8 cellular contexts compared by ENCODE assay signal in genomic region chr20:44215125-44215524, GRCh38. TPM values are rescaled to one million over a fixed set of nuclear protein-coding genes. Genes with fewer than 3 reads are reported as not detected.
DNase-seq lines count a peak whose midpoint lies in the region; ATAC-seq, FAIRE-seq and TF ChIP-seq lines count a peak whose summit lies in the region.

No MANE protein-coding gene starts in this region.

- H3K79me2 ChIP-seq in HepG2 (ENCODE audit: insufficient read depth, low read length), result peaks cover 13% of the 10 kb centered on the region

- WGBS in HepG2 (ENCODE audit: low lambda C conversion rate), result 45% methylated on average over 7 of the region's 7 CpGs

- TF ChIP-seq EP300 in HepG2 (IDR thresholded peaks at IDR 0.05; ENCODE audit: low read depth in 2 of 2, low read length in 2 of 2) (no peak), HepG2 (CRISPR knock-in tag; IDR thresholded peaks at IDR 0.05; ENCODE audit: borderline replicate concordance) (no peak)

- no peak for TF ChIP-seq POLR2A in HepG2 (IDR thresholded peaks at IDR 0.05; ENCODE audit: insufficient read depth in 1 of 2, low read depth in 2 of 2, low read length in 2 of 2)

- no peak overlapping the region for H3K4me3 ChIP-seq in HepG2 (replicated peaks in 1 of 3; ENCODE audit: insufficient read depth in 1 of 3, low read depth in 2 of 3, low read length in 3 of 3)

- no peak overlapping the region for H3K9ac ChIP-seq in HepG2 (ENCODE audit: insufficient read depth, low read depth, low read length)

- no peaks in the 10 kb centered on the region for H3K9me3 ChIP-seq in HepG2 (ENCODE audit: low read length)

- no peak overlapping the region for H3K4me2 ChIP-seq in HepG2 (ENCODE audit: low read depth, low read length)

- peaks cover 2% of the 10 kb centered on the region; the same call in 1 of the 2 replicates for H4K20me1 ChIP-seq in HepG2 (ENCODE audit: insufficient read depth, low read length)

- peaks cover 38% of the 10 kb centered on the region for H3K4me1 ChIP-seq in HepG2 (ENCODE audit: insufficient read depth, low read length)

- no peaks in the 10 kb centered on the region; a peak in 1 of 5 replicates for H3K27me3 ChIP-seq in HepG2 (ENCODE audit: control insufficient read depth in 1 of 2, insufficient read depth in 2 of 2, low read length in 2 of 2)

- H2AFZ ChIP-seq in HepG2 (ENCODE audit: low read length), result no peak overlapping the region

- no TSS peak for BruUV-seq in HepG2 (replicated peaks; lab: Mats Ljungman, UMichigan)

- peak; percentile 52 for ATAC-seq in HepG2
- no peak for ATAC-seq in GM18870 (IDR thresholded peaks at IDR 0.05; ENCODE audit: unreplicated experiment)

- POLR2A ChIA-PET in HepG2 (lab: Yijun Ruan, JAX), result no interaction called here

- FAIRE-seq in HepG2 (lab: Jason Lieb, UNC), result peak; percentile 74

- DNase-seq in NK-92 treated with Interleukin-12 subunit alpha and Interleukin-12 subunit beta, amount 100 ng/mL, for 24 hours (lab: John Stamatoyannopoulos, UW), result peak; percentile 34
- no peak for DNase-seq in NK-92 (lab: John Stamatoyannopoulos, UW; ENCODE audit: unreplicated experiment)
- peak; percentile 74 for DNase-seq in NCI-H2227 (lab: John Stamatoyannopoulos, UW; ENCODE audit: unreplicated experiment)
- DNase-seq in activated CD4-positive, alpha-beta T cell treated with anti-CD3 and anti-CD28 coated beads for 1 hour, result peak; percentile 60
- peak; percentile 70 for DNase-seq in central memory CD4-positive, alpha-beta T cell
- peak; percentile 78 for DNase-seq in HepG2 (ENCODE audit: low spot score)
- DNase-seq in stimulated activated CD4-positive, alpha-beta T cell treated with anti-CD3 and anti-CD28 coated beads, TNF-alpha, amount 100 ng/mL, for 1 hour (ENCODE audit: low read depth in 3 of 3, low spot score in 1 of 3), result peak; percentile 38 to 52 (median 51)

- peak; percentile 98 for TF ChIP-seq CTCF in HepG2 (CRISPR knock-in tag; IDR thresholded peaks at IDR 0.05)

- no peak overlapping the region for H3K27ac ChIP-seq in HepG2 (ENCODE audit: extremely low read length, insufficient read depth, low read length)

- TF ChIP-seq RAD21 in HepG2 (CRISPR knock-in tag; IDR thresholded peaks at IDR 0.05), result peak; percentile 96

- in situ Hi-C loops in HepG2 (cut with HindIII; ENCODE audit: extremely low pct_ligation_motif_present, low pct_unique_long_range_greater_than_20kb), result loop anchor here (5.0 kb wide), 4 partner anchors 97 to 397 kb away; partner anchors contain the start of gene FITM2

- CTCF ChIA-PET in HepG2 (lab: Yijun Ruan, JAX; ENCODE audit: low intra/inter-chr PET ratio, low total read pairs), result interaction anchor here (0.9 to 5.6 kb wide), 7 partner anchors 25 to 395 kb away, joined by 3 to 73 read pairs (median 11); partner anchors contain the start of gene FITM2

- intact Hi-C loops in HepG2 (cut with micrococcal nuclease; ENCODE audit: unreplicated experiment), result loop anchor here (10.0 kb wide), 2 partner anchors 470 to 670 kb away; partner anchors contain the start of gene YWHAB

- no peaks in the 10 kb centered on the region for H3K36me3 ChIP-seq in HepG2 (replicated peaks in 1 of 2; ENCODE audit: control insufficient read depth in 1 of 2, insufficient read depth in 2 of 2, low read length in 2 of 2)

RNA-seq across cellular contexts. Expression of gene OSER1, which starts 4.6 kb away (rescaled TPM):
- 71.2 and 92.8 TPM in 2 replicates for total RNA-seq in HepG2 (2016; rRNA removed; fragmentation: Illumina TruSeq; extraction: Trizol)
- 47.2 and 53.9 TPM in 2 replicates for total RNA-seq in HepG2 (2016; cell fraction: cytosol; rRNA removed; fragmentation: Illumina TruSeq; extraction: Trizol; ENCODE audit: low read depth)
- total RNA-seq in HepG2 (2016; cell fraction: insoluble cytoplasmic fraction; rRNA removed; fragmentation: Illumina TruSeq; extraction: Trizol), result 68.4 and 97.8 TPM in 2 replicates
- total RNA-seq in HepG2 (2016; cell fraction: membrane; rRNA removed; fragmentation: Illumina TruSeq; extraction: Trizol), result 55.7 and 63.5 TPM in 2 replicates
- total RNA-seq in HepG2 (2016; cell fraction: nucleus; rRNA removed; fragmentation: Illumina TruSeq; extraction: Trizol), result 43.8 and 44.3 TPM in 2 replicates
- 67.0 and 71.5 TPM in 2 replicates for polyA plus RNA-seq in HepG2 (2011; rRNA removed)
- 45.9 and 56.3 TPM in 2 replicates for polyA plus RNA-seq in HepG2 (2011; cell fraction: cytosol; rRNA removed)
- 61.9 and 63.0 TPM in 2 replicates for polyA plus RNA-seq in HepG2 (2011; cell fraction: nucleus; rRNA removed)
- polyA plus RNA-seq in HepG2 (2012), result 47.9 and 61.6 TPM in 2 replicates
- 20.0 and 20.3 TPM in 2 replicates for polyA plus RNA-seq in HepG2 (2016; cell fraction: cytosol; fragmentation: Illumina TruSeq; extraction: Trizol; ENCODE audit: low read depth)
- 76.4 and 82.6 TPM in 2 replicates for polyA plus RNA-seq in HepG2 (2016; cell fraction: insoluble cytoplasmic fraction; fragmentation: Illumina TruSeq; extraction: Trizol; ENCODE audit: low read depth)
- 22.2 and 23.0 TPM in 2 replicates for polyA plus RNA-seq in HepG2 (2016; cell fraction: membrane; fragmentation: Illumina TruSeq; extraction: Trizol; ENCODE audit: low read depth)
- polyA plus RNA-seq in HepG2 (2016; cell fraction: nucleus; fragmentation: Illumina TruSeq; extraction: Trizol; ENCODE audit: insufficient read depth, low read depth), result 77.5 and 79.8 TPM in 2 replicates
- polyA minus RNA-seq in HepG2 (2011; rRNA and poly(A)+ RNA removed; ENCODE audit: low replicate concordance), result 42.9 and 49.7 TPM in 2 replicates
- polyA minus RNA-seq in HepG2 (2011; cell fraction: cytosol; rRNA and poly(A)+ RNA removed), result 32.4 and 37.8 TPM in 2 replicates
- polyA minus RNA-seq in HepG2 (2011; cell fraction: nucleus; rRNA and poly(A)+ RNA removed), result 18.4 and 28.8 TPM in 2 replicates

RNA-seq across cellular contexts. Expression of gene JPH2, which starts 28.1 kb away (rescaled TPM):
- not detected in 2 replicates for total RNA-seq in HepG2 (2016; rRNA removed; fragmentation: Illumina TruSeq; extraction: Trizol)
- total RNA-seq in HepG2 (2016; cell fraction: cytosol; rRNA removed; fragmentation: Illumina TruSeq; extraction: Trizol; ENCODE audit: low read depth), result not detected in 2 replicates
- not detected in 2 replicates for total RNA-seq in HepG2 (2016; cell fraction: insoluble cytoplasmic fraction; rRNA removed; fragmentation: Illumina TruSeq; extraction: Trizol)
- not detected in 2 replicates for total RNA-seq in HepG2 (2016; cell fraction: membrane; rRNA removed; fragmentation: Illumina TruSeq; extraction: Trizol)
- total RNA-seq in HepG2 (2016; cell fraction: nucleus; rRNA removed; fragmentation: Illumina TruSeq; extraction: Trizol), result not detected in 2 replicates
- polyA plus RNA-seq in HepG2 (2011; rRNA removed), result 0.42 and 0.61 TPM in 2 replicates
- 0.23 and 0.32 TPM in 2 replicates for polyA plus RNA-seq in HepG2 (2011; cell fraction: cytosol; rRNA removed)
- 2.7 and 2.9 TPM in 2 replicates for polyA plus RNA-seq in HepG2 (2011; cell fraction: nucleus; rRNA removed)
- 0.52 and 1.4 TPM in 2 replicates for polyA plus RNA-seq in HepG2 (2012)
- not detected in 2 replicates for polyA plus RNA-seq in HepG2 (2016; cell fraction: cytosol; fragmentation: Illumina TruSeq; extraction: Trizol; ENCODE audit: low read depth)
- polyA plus RNA-seq in HepG2 (2016; cell fraction: insoluble cytoplasmic fraction; fragmentation: Illumina TruSeq; extraction: Trizol; ENCODE audit: low read depth), result not detected in 2 replicates
- polyA plus RNA-seq in HepG2 (2016; cell fraction: membrane; fragmentation: Illumina TruSeq; extraction: Trizol; ENCODE audit: low read depth), result not detected in 2 replicates
- polyA plus RNA-seq in HepG2 (2016; cell fraction: nucleus; fragmentation: Illumina TruSeq; extraction: Trizol; ENCODE audit: insufficient read depth, low read depth), result not detected in 2 replicates
- 1.1 and 9.5 TPM in 2 replicates for polyA minus RNA-seq in HepG2 (2011; rRNA and poly(A)+ RNA removed; ENCODE audit: low replicate concordance)
- polyA minus RNA-seq in HepG2 (2011; cell fraction: cytosol; rRNA and poly(A)+ RNA removed), result 0.30 TPM in 1 of 2 replicates, not detected in the other
- 3.7 and 4.5 TPM in 2 replicates for polyA minus RNA-seq in HepG2 (2011; cell fraction: nucleus; rRNA and poly(A)+ RNA removed)

RNA-seq across cellular contexts. Expression of gene GDAP1L1, which starts 32.0 kb away (rescaled TPM):
- total RNA-seq in HepG2 (2016; rRNA removed; fragmentation: Illumina TruSeq; extraction: Trizol), result not detected in 2 replicates
- not detected in 2 replicates for total RNA-seq in HepG2 (2016; cell fraction: cytosol; rRNA removed; fragmentation: Illumina TruSeq; extraction: Trizol; ENCODE audit: low read depth)
- not detected in 2 replicates for total RNA-seq in HepG2 (2016; cell fraction: insoluble cytoplasmic fraction; rRNA removed; fragmentation: Illumina TruSeq; extraction: Trizol)
- total RNA-seq in HepG2 (2016; cell fraction: membrane; rRNA removed; fragmentation: Illumina TruSeq; extraction: Trizol), result not detected in 2 replicates
- total RNA-seq in HepG2 (2016; cell fraction: nucleus; rRNA removed; fragmentation: Illumina TruSeq; extraction: Trizol), result not detected in 2 replicates
- 0.04 and 0.13 TPM in 2 replicates for polyA plus RNA-seq in HepG2 (2011; rRNA removed)
- 0.26 TPM in 1 of 2 replicates, not detected in the other for polyA plus RNA-seq in HepG2 (2011; cell fraction: cytosol; rRNA removed)
- 0.26 TPM in 1 of 2 replicates, not detected in the other for polyA plus RNA-seq in HepG2 (2011; cell fraction: nucleus; rRNA removed)
- polyA plus RNA-seq in HepG2 (2012), result 0.47 and 0.64 TPM in 2 replicates
- not detected in 2 replicates for polyA plus RNA-seq in HepG2 (2016; cell fraction: cytosol; fragmentation: Illumina TruSeq; extraction: Trizol; ENCODE audit: low read depth)
- not detected in 2 replicates for polyA plus RNA-seq in HepG2 (2016; cell fraction: insoluble cytoplasmic fraction; fragmentation: Illumina TruSeq; extraction: Trizol; ENCODE audit: low read depth)
- polyA plus RNA-seq in HepG2 (2016; cell fraction: membrane; fragmentation: Illumina TruSeq; extraction: Trizol; ENCODE audit: low read depth), result not detected in 2 replicates
- not detected in 2 replicates for polyA plus RNA-seq in HepG2 (2016; cell fraction: nucleus; fragmentation: Illumina TruSeq; extraction: Trizol; ENCODE audit: insufficient read depth, low read depth)
- not detected in 2 replicates for polyA minus RNA-seq in HepG2 (2011; rRNA and poly(A)+ RNA removed; ENCODE audit: low replicate concordance)
- not detected in 2 replicates for polyA minus RNA-seq in HepG2 (2011; cell fraction: cytosol; rRNA and poly(A)+ RNA removed)
- not detected in 2 replicates for polyA minus RNA-seq in HepG2 (2011; cell fraction: nucleus; rRNA and poly(A)+ RNA removed)
